Comparison of ENCODE assay signal across 8 cellular contexts in the genomic region with DNA sequence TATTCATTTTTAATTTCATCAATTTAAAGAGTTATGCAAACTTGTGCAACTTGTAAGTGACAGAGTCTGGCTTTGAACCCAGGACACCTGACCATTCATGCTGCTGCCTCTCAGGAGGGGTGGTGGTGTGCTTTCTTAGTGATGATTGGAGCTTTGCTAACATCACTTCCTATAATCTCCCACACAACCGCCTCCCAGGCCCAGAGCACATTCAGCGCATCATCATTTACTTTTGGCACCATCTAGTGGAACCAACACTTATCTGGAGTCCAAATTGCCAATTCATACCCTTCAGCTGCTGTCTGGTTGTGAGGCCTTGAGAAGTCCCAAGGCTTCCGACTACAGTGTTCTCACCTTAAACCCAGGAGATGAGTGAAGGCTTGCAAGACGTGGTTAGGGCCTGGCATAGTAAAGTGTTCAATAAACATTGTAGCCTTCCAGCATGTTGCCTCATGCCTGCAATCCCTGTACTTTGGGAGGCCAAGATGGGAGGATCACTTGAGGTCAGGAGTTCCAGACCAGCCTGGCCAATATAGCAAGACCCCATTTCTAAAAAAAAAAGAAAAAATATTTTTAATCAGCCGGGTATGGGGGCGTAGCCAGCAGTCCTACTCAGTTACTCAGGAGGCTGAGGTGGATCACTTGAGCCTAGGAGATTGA. TPM values are rescaled to one million over a fixed set of nuclear protein-coding genes. Genes with fewer than 3 reads are reported as not detected.
DNase-seq lines count a peak whose midpoint lies in the region; ATAC-seq and TF ChIP-seq lines count a peak whose summit lies in the region.

No MANE protein-coding gene starts in this region.

- TF ChIP-seq CTCF in DOHH2 (IDR thresholded peaks at IDR 0.05; ENCODE audit: low read depth, low read length, poor library complexity, severe bottlenecking) = peak; percentile 52
- TF ChIP-seq CTCF in RWPE1 (conservative IDR thresholded peaks at IDR 0.05; ENCODE audit: low read depth) = peak; percentile 65
- peak; percentile 46 for TF ChIP-seq CTCF in cardiac muscle cell (IDR thresholded peaks at IDR 0.05; ENCODE audit: low read depth, low read length)

- H3K36me3 Mint-ChIP-seq in activated naive CD8-positive, alpha-beta T cell = peaks cover 6% of the 10 kb centered on the region

- ATAC-seq in GM21447 (IDR thresholded peaks at IDR 0.05; ENCODE audit: unreplicated experiment) = no peak
- ATAC-seq in HG03460 (IDR thresholded peaks at IDR 0.05; ENCODE audit: unreplicated experiment) = no peak

- H3K4me3 ChIP-seq in DOHH2 (ENCODE audit: low read length) (no peak overlapping the region), cardiac muscle cell (no peak overlapping the region)

- H3K27ac Mint-ChIP-seq in activated naive CD8-positive, alpha-beta T cell = no peak overlapping the region

- peaks cover 25% of the 10 kb centered on the region for H3K4me1 ChIP-seq in DOHH2 (ENCODE audit: control insufficient read depth, low read length)
- H3K4me1 ChIP-seq in cardiac muscle cell (ENCODE audit: low read depth) = peaks cover 33% of the 10 kb centered on the region

- POLR2A ChIA-PET in RWPE1 (lab: Yijun Ruan, JAX; ENCODE audit: low non-redundant PET) = no interaction called here

- no peaks in the 10 kb centered on the region for H3K79me2 ChIP-seq in DOHH2 (ENCODE audit: control insufficient read depth, low read length)

- no peaks in the 10 kb centered on the region for H3K9me2 ChIP-seq in DOHH2 (replicated peaks; ENCODE audit: control insufficient read depth, low read length)

- H3K4me1 Mint-ChIP-seq in activated naive CD8-positive, alpha-beta T cell (ENCODE audit: low read depth) = peaks cover 19% of the 10 kb centered on the region

- peak overlapping the region; percentile 70 for H3K4me3 Mint-ChIP-seq in activated naive CD8-positive, alpha-beta T cell

- CTCF ChIA-PET in RWPE1 (lab: Yijun Ruan, JAX) = interaction anchor here (0.5 to 1.1 kb wide), 8 partner anchors 8 to 450 kb away, joined by 3 to 11 read pairs (median 3); a partner anchor contains a TSS

- H3K9me3 ChIP-seq in DOHH2 (ENCODE audit: control insufficient read depth, insufficient read depth, low read length) (no peaks in the 10 kb centered on the region), cardiac muscle cell (ENCODE audit: low read depth) (no peaks in the 10 kb centered on the region)

- peaks cover 3% of the 10 kb centered on the region; the same call in 1 of the 2 replicates for H3F3A ChIP-seq in DOHH2 (ENCODE audit: control insufficient read depth, insufficient read depth)

- H3K27ac ChIP-seq in DOHH2 (ENCODE audit: low read depth, low read length) (no peak overlapping the region), RWPE1 (peak overlapping the region; percentile 85), cardiac muscle cell (no peak overlapping the region)

- no peaks in the 10 kb centered on the region for H4K20me1 ChIP-seq in DOHH2 (ENCODE audit: control insufficient read depth, insufficient read depth, low read depth, low read length)

- H3K27me3 Mint-ChIP-seq in activated naive CD8-positive, alpha-beta T cell = no peaks in the 10 kb centered on the region

- no peaks in the 10 kb centered on the region for H3K36me3 ChIP-seq in DOHH2 (ENCODE audit: control insufficient read depth, low read length)
- H3K36me3 ChIP-seq in cardiac muscle cell = no peaks in the 10 kb centered on the region

- no peaks in the 10 kb centered on the region for H3K9me3 Mint-ChIP-seq in activated naive CD8-positive, alpha-beta T cell (ENCODE audit: low read depth)

- no peak overlapping the region for H3K4me2 ChIP-seq in DOHH2 (ENCODE audit: low read length)

- H3K27me3 ChIP-seq in DOHH2 (ENCODE audit: control insufficient read depth, low read length) (no peaks in the 10 kb centered on the region), cardiac muscle cell (no peaks in the 10 kb centered on the region)

- DNase-seq in KG1 (lab: John Stamatoyannopoulos, UW) (peak; percentile 64), RWPE1 (ENCODE audit: low spot score) (peak; percentile 67), cardiac muscle cell (ENCODE audit: low read depth in 1 of 2, low spot score in 1 of 2) (peak in 1 of 2 donors; percentile 90), putamen (ENCODE audit: low spot score) (peak; percentile 65)

RNA-seq across cellular contexts. Expression of a gene that starts 1.1 kb away (rescaled TPM):
- 29.9 and 38.2 TPM in 2 replicates for total RNA-seq in cardiac muscle cell
- 33.0 and 42.3 TPM in 2 replicates for polyA plus RNA-seq in cardiac muscle cell

RNA-seq across cellular contexts. Expression of a gene that starts 20.3 kb away (rescaled TPM):
- 21.0 and 41.7 TPM in 2 replicates for total RNA-seq in cardiac muscle cell
- 34.6 and 65.4 TPM in 2 replicates for polyA plus RNA-seq in cardiac muscle cell

RNA-seq across cellular contexts. Expression of a gene that starts 52.9 kb away (rescaled TPM):
- total RNA-seq in cardiac muscle cell = 42.2 and 47.1 TPM in 2 replicates
- polyA plus RNA-seq in cardiac muscle cell = 44.3 and 46.8 TPM in 2 replicates
